In genomic region chr7:137130751-137131158, GRCh38 we compare ENCODE assay signal across 1 cellular context.
TF ChIP-seq lines count a peak whose summit lies in the region.

No MANE protein-coding gene starts in this region.

TF ChIP-seq in H1, 55 proteins besides CTCF, POLR2A, EP300 and RAD21:
- TF ChIP-seq HDAC2 (IDR thresholded peaks at IDR 0.05; ENCODE audit: borderline replicate concordance in 1 of 2, low read depth in 2 of 2, low read length in 2 of 2) (no peak), TAF7 (optimal IDR thresholded peaks at IDR 0.05; ENCODE audit: borderline replicate concordance, low read depth, low read length) (no peak), SAP30 (IDR thresholded peaks at IDR 0.05; ENCODE audit: insufficient read depth, insufficient replicate concordance, low read length) (no peak), BACH1 (IDR thresholded peaks at IDR 0.05; ENCODE audit: low read length) (no peak), CBX8 (IDR thresholded peaks at IDR 0.05; ENCODE audit: borderline replicate concordance, low read depth, low read length) (no peak), ZNF274 (IDR thresholded peaks at IDR 0.05; ENCODE audit: borderline replicate concordance, extremely low read depth, low read length) (no peak), CREB1 (IDR thresholded peaks at IDR 0.05) (no peak)
- TF ChIP-seq, protein P1, sequence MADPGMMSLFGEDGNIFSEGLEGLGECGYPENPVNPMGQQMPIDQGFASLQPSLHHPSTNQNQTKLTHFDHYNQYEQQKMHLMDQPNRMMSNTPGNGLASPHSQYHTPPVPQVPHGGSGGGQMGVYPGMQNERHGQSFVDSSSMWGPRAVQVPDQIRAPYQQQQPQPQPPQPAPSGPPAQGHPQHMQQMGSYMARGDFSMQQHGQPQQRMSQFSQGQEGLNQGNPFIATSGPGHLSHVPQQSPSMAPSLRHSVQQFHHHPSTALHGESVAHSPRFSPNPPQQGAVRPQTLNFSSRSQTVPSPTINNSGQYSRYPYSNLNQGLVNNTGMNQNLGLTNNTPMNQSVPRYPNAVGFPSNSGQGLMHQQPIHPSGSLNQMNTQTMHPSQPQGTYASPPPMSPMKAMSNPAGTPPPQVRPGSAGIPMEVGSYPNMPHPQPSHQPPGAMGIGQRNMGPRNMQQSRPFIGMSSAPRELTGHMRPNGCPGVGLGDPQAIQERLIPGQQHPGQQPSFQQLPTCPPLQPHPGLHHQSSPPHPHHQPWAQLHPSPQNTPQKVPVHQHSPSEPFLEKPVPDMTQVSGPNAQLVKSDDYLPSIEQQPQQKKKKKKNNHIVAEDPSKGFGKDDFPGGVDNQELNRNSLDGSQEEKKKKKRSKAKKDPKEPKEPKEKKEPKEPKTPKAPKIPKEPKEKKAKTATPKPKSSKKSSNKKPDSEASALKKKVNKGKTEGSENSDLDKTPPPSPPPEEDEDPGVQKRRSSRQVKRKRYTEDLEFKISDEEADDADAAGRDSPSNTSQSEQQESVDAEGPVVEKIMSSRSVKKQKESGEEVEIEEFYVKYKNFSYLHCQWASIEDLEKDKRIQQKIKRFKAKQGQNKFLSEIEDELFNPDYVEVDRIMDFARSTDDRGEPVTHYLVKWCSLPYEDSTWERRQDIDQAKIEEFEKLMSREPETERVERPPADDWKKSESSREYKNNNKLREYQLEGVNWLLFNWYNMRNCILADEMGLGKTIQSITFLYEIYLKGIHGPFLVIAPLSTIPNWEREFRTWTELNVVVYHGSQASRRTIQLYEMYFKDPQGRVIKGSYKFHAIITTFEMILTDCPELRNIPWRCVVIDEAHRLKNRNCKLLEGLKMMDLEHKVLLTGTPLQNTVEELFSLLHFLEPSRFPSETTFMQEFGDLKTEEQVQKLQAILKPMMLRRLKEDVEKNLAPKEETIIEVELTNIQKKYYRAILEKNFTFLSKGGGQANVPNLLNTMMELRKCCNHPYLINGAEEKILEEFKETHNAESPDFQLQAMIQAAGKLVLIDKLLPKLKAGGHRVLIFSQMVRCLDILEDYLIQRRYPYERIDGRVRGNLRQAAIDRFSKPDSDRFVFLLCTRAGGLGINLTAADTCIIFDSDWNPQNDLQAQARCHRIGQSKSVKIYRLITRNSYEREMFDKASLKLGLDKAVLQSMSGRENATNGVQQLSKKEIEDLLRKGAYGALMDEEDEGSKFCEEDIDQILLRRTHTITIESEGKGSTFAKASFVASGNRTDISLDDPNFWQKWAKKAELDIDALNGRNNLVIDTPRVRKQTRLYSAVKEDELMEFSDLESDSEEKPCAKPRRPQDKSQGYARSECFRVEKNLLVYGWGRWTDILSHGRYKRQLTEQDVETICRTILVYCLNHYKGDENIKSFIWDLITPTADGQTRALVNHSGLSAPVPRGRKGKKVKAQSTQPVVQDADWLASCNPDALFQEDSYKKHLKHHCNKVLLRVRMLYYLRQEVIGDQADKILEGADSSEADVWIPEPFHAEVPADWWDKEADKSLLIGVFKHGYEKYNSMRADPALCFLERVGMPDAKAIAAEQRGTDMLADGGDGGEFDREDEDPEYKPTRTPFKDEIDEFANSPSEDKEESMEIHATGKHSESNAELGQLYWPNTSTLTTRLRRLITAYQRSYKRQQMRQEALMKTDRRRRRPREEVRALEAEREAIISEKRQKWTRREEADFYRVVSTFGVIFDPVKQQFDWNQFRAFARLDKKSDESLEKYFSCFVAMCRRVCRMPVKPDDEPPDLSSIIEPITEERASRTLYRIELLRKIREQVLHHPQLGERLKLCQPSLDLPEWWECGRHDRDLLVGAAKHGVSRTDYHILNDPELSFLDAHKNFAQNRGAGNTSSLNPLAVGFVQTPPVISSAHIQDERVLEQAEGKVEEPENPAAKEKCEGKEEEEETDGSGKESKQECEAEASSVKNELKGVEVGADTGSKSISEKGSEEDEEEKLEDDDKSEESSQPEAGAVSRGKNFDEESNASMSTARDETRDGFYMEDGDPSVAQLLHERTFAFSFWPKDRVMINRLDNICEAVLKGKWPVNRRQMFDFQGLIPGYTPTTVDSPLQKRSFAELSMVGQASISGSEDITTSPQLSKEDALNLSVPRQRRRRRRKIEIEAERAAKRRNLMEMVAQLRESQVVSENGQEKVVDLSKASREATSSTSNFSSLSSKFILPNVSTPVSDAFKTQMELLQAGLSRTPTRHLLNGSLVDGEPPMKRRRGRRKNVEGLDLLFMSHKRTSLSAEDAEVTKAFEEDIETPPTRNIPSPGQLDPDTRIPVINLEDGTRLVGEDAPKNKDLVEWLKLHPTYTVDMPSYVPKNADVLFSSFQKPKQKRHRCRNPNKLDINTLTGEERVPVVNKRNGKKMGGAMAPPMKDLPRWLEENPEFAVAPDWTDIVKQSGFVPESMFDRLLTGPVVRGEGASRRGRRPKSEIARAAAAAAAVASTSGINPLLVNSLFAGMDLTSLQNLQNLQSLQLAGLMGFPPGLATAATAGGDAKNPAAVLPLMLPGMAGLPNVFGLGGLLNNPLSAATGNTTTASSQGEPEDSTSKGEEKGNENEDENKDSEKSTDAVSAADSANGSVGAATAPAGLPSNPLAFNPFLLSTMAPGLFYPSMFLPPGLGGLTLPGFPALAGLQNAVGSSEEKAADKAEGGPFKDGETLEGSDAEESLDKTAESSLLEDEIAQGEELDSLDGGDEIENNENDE (IDR thresholded peaks at IDR 0.05; ENCODE audit: insufficient replicate concordance, low read length), result no peak
- TF ChIP-seq, protein P2, sequence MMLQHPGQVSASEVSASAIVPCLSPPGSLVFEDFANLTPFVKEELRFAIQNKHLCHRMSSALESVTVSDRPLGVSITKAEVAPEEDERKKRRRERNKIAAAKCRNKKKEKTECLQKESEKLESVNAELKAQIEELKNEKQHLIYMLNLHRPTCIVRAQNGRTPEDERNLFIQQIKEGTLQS (IDR thresholded peaks at IDR 0.05; ENCODE audit: insufficient read depth, low read depth, low read length), result no peak
- TF ChIP-seq, protein P3, sequence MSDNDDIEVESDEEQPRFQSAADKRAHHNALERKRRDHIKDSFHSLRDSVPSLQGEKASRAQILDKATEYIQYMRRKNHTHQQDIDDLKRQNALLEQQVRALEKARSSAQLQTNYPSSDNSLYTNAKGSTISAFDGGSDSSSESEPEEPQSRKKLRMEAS (IDR thresholded peaks at IDR 0.05), result no peak
